1 cellular context compared by ENCODE assay signal in the genomic region with DNA sequence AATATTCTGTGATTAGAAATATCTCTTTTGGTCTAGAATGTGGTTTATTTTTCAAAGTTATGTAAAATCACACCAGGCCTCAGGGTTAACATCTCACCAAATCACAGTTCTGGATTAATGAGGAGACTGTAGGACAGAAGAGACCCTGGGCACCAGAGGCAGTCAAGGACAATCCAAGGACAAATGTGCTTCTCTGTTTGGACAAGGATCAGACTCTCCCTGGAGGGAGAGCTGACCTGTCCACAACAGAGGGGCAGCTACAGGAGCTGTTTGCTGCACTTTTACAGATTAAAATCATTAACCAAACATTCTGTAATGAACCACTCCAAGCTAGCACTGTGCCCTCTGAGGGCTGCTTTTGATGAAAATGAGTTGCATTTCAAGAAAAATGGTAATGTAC.
TF ChIP-seq lines count a peak whose summit lies in the region.

No MANE protein-coding gene starts in this region.

TF ChIP-seq in SK-N-SH, 30 proteins besides CTCF, POLR2A, EP300 and RAD21 (continued from another document):
- TF ChIP-seq, protein P1, sequence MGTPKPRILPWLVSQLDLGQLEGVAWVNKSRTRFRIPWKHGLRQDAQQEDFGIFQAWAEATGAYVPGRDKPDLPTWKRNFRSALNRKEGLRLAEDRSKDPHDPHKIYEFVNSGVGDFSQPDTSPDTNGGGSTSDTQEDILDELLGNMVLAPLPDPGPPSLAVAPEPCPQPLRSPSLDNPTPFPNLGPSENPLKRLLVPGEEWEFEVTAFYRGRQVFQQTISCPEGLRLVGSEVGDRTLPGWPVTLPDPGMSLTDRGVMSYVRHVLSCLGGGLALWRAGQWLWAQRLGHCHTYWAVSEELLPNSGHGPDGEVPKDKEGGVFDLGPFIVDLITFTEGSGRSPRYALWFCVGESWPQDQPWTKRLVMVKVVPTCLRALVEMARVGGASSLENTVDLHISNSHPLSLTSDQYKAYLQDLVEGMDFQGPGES (IDR thresholded peaks at IDR 0.05; ENCODE audit: low read depth, low read length): no peak
- no peak for TF ChIP-seq FOXJ3 (CRISPR knock-in tag; IDR thresholded peaks at IDR 0.05)
- no peak for TF ChIP-seq EZH2phosphoT487 (IDR thresholded peaks at IDR 0.05; ENCODE audit: borderline replicate concordance, low read depth)
- no peak for TF ChIP-seq ELF1 (IDR thresholded peaks at IDR 0.05)
